In the genomic region with DNA sequence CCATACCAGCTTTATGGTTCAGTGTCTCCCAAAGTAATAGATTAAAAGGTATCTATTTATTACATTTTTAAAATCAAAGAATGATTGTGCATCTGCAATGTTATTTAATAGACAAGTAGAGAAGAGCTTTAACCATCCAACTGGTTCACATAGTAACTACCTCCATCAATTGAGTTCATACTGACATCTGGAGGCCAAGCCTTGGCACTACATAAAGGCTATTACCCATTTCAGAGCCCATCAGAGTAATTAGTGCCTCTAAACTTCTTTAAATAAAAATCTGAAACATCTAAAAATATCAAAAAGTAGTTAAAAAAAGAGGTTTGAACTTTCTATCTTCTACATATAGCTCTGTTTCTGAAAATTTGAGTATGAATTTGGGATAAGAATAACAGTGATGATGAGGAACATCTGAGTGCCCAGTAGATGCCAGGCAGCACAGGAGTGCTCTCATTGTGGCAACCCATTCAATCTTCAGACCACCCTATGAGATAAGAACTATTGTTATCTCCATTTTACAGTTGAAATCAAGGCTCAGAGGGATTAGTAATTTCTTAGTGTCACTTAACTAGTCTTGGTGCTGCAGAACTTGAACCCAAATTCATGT, we compare ENCODE assay signal across 8 cellular contexts.
A peak's percentile ranks its signal among the peaks of the same experiment; 100 is the strongest.
DNase-seq lines count a peak whose midpoint lies in the region; ATAC-seq and TF ChIP-seq lines count a peak whose summit lies in the region.

No MANE protein-coding gene starts in this region.

- TF ChIP-seq CTCF in GM12872 (IDR thresholded peaks at IDR 0.05; ENCODE audit: insufficient read depth, low read depth, low read length) (peak; percentile 74), glutamatergic neuron (IDR thresholded peaks at IDR 0.05; ENCODE audit: partially characterized antibody, unreplicated experiment) (peak; percentile 38), retinal pigment epithelial cell (conservative IDR thresholded peaks at IDR 0.05; ENCODE audit: low read depth, low read length) (peak; percentile 85)

- no peak overlapping the region for H3K4me3 Mint-ChIP-seq in activated CD4-positive, alpha-beta memory T cell treated with anti-CD3 and anti-CD28 coated beads, Interleukin-2, amount 10 ng/mL, durations not matched to agents 7 days and 5 days
- H3K4me3 Mint-ChIP-seq in glutamatergic neuron (ENCODE audit: unreplicated experiment), result no peak overlapping the region

- H3K36me3 Mint-ChIP-seq in activated CD4-positive, alpha-beta memory T cell treated with anti-CD3 and anti-CD28 coated beads, Interleukin-2, amount 10 ng/mL, durations not matched to agents 7 days and 5 days (ENCODE audit: low read depth), result no peaks in the 10 kb centered on the region
- H3K36me3 Mint-ChIP-seq in glutamatergic neuron (ENCODE audit: unreplicated experiment), result peaks cover 9% of the 10 kb centered on the region

- peaks cover 3% of the 10 kb centered on the region for H3K9me3 Mint-ChIP-seq in activated CD4-positive, alpha-beta memory T cell treated with anti-CD3 and anti-CD28 coated beads, Interleukin-2, amount 10 ng/mL, durations not matched to agents 7 days and 5 days
- peaks cover 4% of the 10 kb centered on the region for H3K9me3 Mint-ChIP-seq in glutamatergic neuron (ENCODE audit: unreplicated experiment)

- POLR2A ChIA-PET in activated CD4-positive, alpha-beta memory T cell treated with anti-CD3 and anti-CD28 coated beads, Interleukin-2, amount 10 ng/mL, durations not matched to agents 7 days and 5 days (lab: Charles Lee), result no interaction called here

- peak; percentile 81 for DNase-seq in AG08396 (ENCODE audit: low spot score)
- peak; percentile 43 for DNase-seq in NCI-H2171 (lab: John Stamatoyannopoulos, UW)
- peak; percentile 18 for DNase-seq in activated CD4-positive, alpha-beta memory T cell treated with anti-CD3 and anti-CD28 coated beads, Interleukin-2, amount 10 ng/mL, durations not matched to agents 7 days and 5 days
- no peak for DNase-seq in glutamatergic neuron
- peak; percentile 15 for DNase-seq in retinal pigment epithelial cell (ENCODE audit: low read depth)

- ATAC-seq in HG02938 (IDR thresholded peaks at IDR 0.05; ENCODE audit: unreplicated experiment), result peak; percentile 88
- no peak for ATAC-seq in GM21381 (IDR thresholded peaks at IDR 0.05; ENCODE audit: unreplicated experiment)

- no peak overlapping the region for H3K27ac Mint-ChIP-seq in activated CD4-positive, alpha-beta memory T cell treated with anti-CD3 and anti-CD28 coated beads, Interleukin-2, amount 10 ng/mL, durations not matched to agents 7 days and 5 days
- H3K27ac Mint-ChIP-seq in glutamatergic neuron (ENCODE audit: unreplicated experiment), result no peak overlapping the region

- H3K4me1 Mint-ChIP-seq in activated CD4-positive, alpha-beta memory T cell treated with anti-CD3 and anti-CD28 coated beads, Interleukin-2, amount 10 ng/mL, durations not matched to agents 7 days and 5 days, result no peaks in the 10 kb centered on the region
- no peaks in the 10 kb centered on the region for H3K4me1 Mint-ChIP-seq in glutamatergic neuron (ENCODE audit: low read depth, unreplicated experiment)

- H3K27me3 Mint-ChIP-seq in activated CD4-positive, alpha-beta memory T cell treated with anti-CD3 and anti-CD28 coated beads, Interleukin-2, amount 10 ng/mL, durations not matched to agents 7 days and 5 days, result peaks cover 2% of the 10 kb centered on the region
- H3K27me3 Mint-ChIP-seq in glutamatergic neuron (ENCODE audit: unreplicated experiment), result no peaks in the 10 kb centered on the region

- no peak overlapping the region for H3K4me3 ChIP-seq in retinal pigment epithelial cell (ENCODE audit: low read length)

- CTCF ChIA-PET in activated CD4-positive, alpha-beta memory T cell treated with anti-CD3 and anti-CD28 coated beads, Interleukin-2, amount 10 ng/mL, durations not matched to agents 7 days and 5 days (lab: Charles Lee), result interaction anchor here (0.9 to 1.3 kb wide), 4 partner anchors 20 to 554 kb away, joined by 3 to 5 read pairs (median 3); no protein-coding TSS in a partner anchor
